ENCODE assay signal across 8 cellular contexts in the genomic region with DNA sequence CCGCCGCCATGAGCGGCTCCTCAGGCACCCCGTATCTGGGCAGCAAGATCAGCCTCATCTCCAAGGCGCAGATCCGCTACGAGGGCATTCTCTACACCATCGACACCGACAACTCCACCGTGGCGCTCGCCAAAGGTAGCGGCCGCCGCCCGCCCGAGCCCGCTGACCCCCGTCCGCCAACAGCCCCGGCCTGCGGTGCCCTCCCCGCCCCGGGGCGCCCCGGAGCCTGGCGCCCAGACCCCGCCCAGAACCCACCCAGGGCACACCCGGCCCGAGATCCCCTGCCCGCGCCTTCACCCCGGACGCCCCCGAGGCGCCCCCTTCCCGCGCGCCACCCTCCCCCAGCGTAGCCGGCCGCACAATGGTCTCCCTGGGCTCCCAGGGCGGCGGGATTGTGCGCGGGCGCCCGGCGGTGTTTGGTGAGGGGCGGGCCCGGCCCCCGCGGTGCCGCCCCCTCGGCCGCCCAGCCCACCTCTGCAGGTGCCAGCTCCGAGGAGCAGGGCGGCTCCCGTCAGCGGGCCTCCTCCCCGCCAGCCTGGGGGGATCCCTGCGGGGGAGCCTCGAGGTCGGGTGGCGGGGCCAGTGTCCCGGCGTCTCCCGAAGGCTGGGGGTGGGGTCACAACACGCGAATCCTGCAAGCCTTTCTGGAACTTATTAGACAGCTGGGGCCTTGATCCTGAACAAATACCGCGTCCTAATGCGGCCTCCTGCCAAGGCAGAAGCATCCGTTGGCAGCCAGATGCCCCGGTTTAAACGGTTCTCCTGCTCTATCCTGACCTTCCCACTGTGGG. TPM values are rescaled to one million over a fixed set of nuclear protein-coding genes. Genes with fewer than 3 reads are reported as not detected.
DNase-seq lines count a peak whose midpoint lies in the region; ATAC-seq and TF ChIP-seq lines count a peak whose summit lies in the region.

No MANE protein-coding gene starts in this region.

- H3K4me1 ChIP-seq in left lung = peaks cover 8 to 23% of the 10 kb centered on the region in 2 donors

- ATAC-seq in GM19455 (IDR thresholded peaks at IDR 0.05; ENCODE audit: unreplicated experiment) (peak; percentile 18), SK-N-SH treated with all-trans-retinoic acid at 6 μM for 48 hours (peak; percentile 29), left lung (peak; percentile 47)
- ATAC-seq in stimulated activated naive CD8-positive, alpha-beta T cell treated with anti-CD3 and anti-CD28 coated beads, Interleukin-15, Interleukin-2, amounts not matched to agents 100 U/mL and 50 U/mL, for 24 hours = peak; percentile 5

- H3K27ac ChIP-seq in left lung = peak overlapping the region; percentile 68 to 76

- TF ChIP-seq CTCF in left lung (IDR thresholded peaks at IDR 0.05) = no peak

- H3K4me3 ChIP-seq in left lung = peak overlapping the region; percentile 65 to 85

- in situ Hi-C loops in T47D (cut with HindIII; ENCODE audit: low pct_unique_long_range_greater_than_20kb, low sequenced_read_pairs) = no loop called here

- no peaks in the 10 kb centered on the region for H3K9me3 ChIP-seq in left lung

- peaks cover 0 to 13% of the 10 kb centered on the region in 2 donors for H3K27me3 ChIP-seq in left lung

- intact Hi-C loops in left lung (cut with DNase I) = loop anchor here in 1 of 2 donors (10.0 kb wide), 1 partner anchor 58 kb away; a partner anchor contains a TSS

- DNase-seq in D341Med (ENCODE audit: low spot score) (peak; percentile 82), HPDE6-E6E7 (ENCODE audit: extremely low spot score) (peak; percentile 53), T47D (ENCODE audit: low read depth in 1 of 2, low spot score in 1 of 2) (peak; percentile 74 to 79), left lung (peak in 1 of 2 donors; percentile 86), GF-D8 (lab: John Stamatoyannopoulos, UW) (no peak)
- peak; percentile 53 for DNase-seq in stimulated activated naive CD8-positive, alpha-beta T cell treated with anti-CD3 and anti-CD28 coated beads, Interleukin-15, Interleukin-2, amounts not matched to agents 100 U/mL and 50 U/mL, for 24 hours

- peaks cover 0 to 34% of the 10 kb centered on the region in 2 donors for H3K36me3 ChIP-seq in left lung

TF ChIP-seq in SK-N-SH treated with all-trans-retinoic acid at 6 μM for 48 hours, 23 proteins besides CTCF, POLR2A, EP300 and RAD21:
- TF ChIP-seq, protein P1, sequence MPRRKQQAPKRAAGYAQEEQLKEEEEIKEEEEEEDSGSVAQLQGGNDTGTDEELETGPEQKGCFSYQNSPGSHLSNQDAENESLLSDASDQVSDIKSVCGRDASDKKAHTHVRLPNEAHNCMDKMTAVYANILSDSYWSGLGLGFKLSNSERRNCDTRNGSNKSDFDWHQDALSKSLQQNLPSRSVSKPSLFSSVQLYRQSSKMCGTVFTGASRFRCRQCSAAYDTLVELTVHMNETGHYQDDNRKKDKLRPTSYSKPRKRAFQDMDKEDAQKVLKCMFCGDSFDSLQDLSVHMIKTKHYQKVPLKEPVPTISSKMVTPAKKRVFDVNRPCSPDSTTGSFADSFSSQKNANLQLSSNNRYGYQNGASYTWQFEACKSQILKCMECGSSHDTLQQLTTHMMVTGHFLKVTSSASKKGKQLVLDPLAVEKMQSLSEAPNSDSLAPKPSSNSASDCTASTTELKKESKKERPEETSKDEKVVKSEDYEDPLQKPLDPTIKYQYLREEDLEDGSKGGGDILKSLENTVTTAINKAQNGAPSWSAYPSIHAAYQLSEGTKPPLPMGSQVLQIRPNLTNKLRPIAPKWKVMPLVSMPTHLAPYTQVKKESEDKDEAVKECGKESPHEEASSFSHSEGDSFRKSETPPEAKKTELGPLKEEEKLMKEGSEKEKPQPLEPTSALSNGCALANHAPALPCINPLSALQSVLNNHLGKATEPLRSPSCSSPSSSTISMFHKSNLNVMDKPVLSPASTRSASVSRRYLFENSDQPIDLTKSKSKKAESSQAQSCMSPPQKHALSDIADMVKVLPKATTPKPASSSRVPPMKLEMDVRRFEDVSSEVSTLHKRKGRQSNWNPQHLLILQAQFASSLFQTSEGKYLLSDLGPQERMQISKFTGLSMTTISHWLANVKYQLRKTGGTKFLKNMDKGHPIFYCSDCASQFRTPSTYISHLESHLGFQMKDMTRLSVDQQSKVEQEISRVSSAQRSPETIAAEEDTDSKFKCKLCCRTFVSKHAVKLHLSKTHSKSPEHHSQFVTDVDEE (CRISPR knock-in tag; IDR thresholded peaks at IDR 0.05) = no peak
- TF ChIP-seq GLIS3 (CRISPR knock-in tag; IDR thresholded peaks at IDR 0.05) = no peak
- TF ChIP-seq ZNF70 (CRISPR knock-in tag; IDR thresholded peaks at IDR 0.05) = no peak
- TF ChIP-seq ARNTL (CRISPR knock-in tag; IDR thresholded peaks at IDR 0.05; ENCODE audit: borderline replicate concordance, low read depth) = no peak
- TF ChIP-seq ZFP3 (CRISPR knock-in tag; IDR thresholded peaks at IDR 0.05) = no peak
- TF ChIP-seq ZFP30 (CRISPR knock-in tag; IDR thresholded peaks at IDR 0.05) = no peak
- TF ChIP-seq SNAI2 (CRISPR knock-in tag; IDR thresholded peaks at IDR 0.05) = no peak
- TF ChIP-seq, protein P2, sequence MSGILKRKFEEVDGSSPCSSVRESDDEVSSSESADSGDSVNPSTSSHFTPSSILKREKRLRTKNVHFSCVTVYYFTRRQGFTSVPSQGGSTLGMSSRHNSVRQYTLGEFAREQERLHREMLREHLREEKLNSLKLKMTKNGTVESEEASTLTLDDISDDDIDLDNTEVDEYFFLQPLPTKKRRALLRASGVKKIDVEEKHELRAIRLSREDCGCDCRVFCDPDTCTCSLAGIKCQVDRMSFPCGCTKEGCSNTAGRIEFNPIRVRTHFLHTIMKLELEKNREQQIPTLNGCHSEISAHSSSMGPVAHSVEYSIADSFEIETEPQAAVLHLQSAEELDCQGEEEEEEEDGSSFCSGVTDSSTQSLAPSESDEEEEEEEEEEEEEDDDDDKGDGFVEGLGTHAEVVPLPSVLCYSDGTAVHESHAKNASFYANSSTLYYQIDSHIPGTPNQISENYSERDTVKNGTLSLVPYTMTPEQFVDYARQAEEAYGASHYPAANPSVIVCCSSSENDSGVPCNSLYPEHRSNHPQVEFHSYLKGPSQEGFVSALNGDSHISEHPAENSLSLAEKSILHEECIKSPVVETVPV (CRISPR knock-in tag; IDR thresholded peaks at IDR 0.05) = no peak
- no peak for TF ChIP-seq CSDC2 (CRISPR knock-in tag; IDR thresholded peaks at IDR 0.05)
- TF ChIP-seq, protein P3, sequence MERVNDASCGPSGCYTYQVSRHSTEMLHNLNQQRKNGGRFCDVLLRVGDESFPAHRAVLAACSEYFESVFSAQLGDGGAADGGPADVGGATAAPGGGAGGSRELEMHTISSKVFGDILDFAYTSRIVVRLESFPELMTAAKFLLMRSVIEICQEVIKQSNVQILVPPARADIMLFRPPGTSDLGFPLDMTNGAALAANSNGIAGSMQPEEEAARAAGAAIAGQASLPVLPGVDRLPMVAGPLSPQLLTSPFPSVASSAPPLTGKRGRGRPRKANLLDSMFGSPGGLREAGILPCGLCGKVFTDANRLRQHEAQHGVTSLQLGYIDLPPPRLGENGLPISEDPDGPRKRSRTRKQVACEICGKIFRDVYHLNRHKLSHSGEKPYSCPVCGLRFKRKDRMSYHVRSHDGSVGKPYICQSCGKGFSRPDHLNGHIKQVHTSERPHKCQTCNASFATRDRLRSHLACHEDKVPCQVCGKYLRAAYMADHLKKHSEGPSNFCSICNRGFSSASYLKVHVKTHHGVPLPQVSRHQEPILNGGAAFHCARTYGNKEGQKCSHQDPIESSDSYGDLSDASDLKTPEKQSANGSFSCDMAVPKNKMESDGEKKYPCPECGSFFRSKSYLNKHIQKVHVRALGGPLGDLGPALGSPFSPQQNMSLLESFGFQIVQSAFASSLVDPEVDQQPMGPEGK (CRISPR knock-in tag; IDR thresholded peaks at IDR 0.05; ENCODE audit: borderline replicate concordance) = no peak
TF ChIP-seq in SK-N-SH treated with all-trans-retinoic acid at 6 μM for 48 hours: peak in this region for 0.

RNA-seq across cellular contexts. Expression of a gene that starts 0.6 kb away (rescaled TPM):
- total RNA-seq in left lung = 10 to 100 TPM; 36.0 to 36.2 TPM

RNA-seq across cellular contexts. Expression of a gene that starts 20.3 kb away (rescaled TPM):
- total RNA-seq in left lung = 100 to 1,000 TPM; 180 to 296 TPM

RNA-seq across cellular contexts. Expression of a gene that starts 20.7 kb away (rescaled TPM):
- total RNA-seq in left lung = 10 to 100 TPM; 14.6 to 14.9 TPM

RNA-seq across cellular contexts. Expression of a gene that starts 57.2 kb away (rescaled TPM):
- 10 to 100 TPM; 15.2 to 16.1 TPM for total RNA-seq in left lung

RNA-seq across cellular contexts. Expression of a gene that starts 60.0 kb away (rescaled TPM):
- total RNA-seq in left lung = 10 to 100 TPM; 25.5 to 29.6 TPM
